8 cellular contexts compared by ENCODE assay signal in the genomic region with DNA sequence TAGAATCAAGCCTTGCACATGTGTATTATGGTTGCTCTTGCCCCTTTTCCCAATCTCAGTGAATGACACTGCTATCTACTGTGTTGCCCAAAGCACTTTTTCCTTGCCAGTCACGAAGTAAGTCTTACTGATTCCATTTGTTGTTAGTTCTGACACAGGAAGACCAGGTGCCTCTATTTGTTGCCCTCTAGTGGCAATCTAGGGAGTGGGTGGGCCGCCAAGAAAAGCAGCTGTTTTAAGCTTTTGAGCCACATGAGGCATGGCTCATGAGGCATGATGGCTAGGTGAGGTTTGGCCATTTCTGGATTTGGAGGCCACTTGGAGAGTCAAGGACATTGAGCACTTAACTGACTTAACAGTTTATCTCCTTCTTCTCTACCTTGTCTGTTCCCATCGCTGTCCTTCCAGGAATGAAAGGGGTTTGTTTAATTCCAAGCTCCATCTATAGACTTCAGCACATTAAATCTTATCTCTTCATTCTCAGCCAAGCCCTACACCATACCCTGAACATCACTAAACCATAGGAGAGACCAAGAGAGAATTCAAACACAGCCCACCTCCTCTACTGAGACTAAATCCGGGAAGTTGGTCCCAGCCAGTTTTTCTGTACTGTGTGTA.
DNase-seq lines count a peak whose midpoint lies in the region; ATAC-seq and TF ChIP-seq lines count a peak whose summit lies in the region.

No MANE protein-coding gene starts in this region.

- H3K27me3 Mint-ChIP-seq in Calu3 (ENCODE audit: unreplicated experiment): no peaks in the 10 kb centered on the region

- H3K27me3 ChIP-seq in right cardiac atrium (ENCODE audit: control insufficient read depth, insufficient read depth): no peaks in the 10 kb centered on the region

- WGBS in right cardiac atrium: 63% methylated on average over 4 of the region's 4 CpGs

- H3K4me1 Mint-ChIP-seq in Calu3 (ENCODE audit: low read depth, unreplicated experiment): no peaks in the 10 kb centered on the region

- no peaks in the 10 kb centered on the region for H3K4me1 ChIP-seq in right cardiac atrium (ENCODE audit: control insufficient read depth, insufficient read depth, low read length)

- no peak overlapping the region for H3K27ac Mint-ChIP-seq in Calu3 (ENCODE audit: unreplicated experiment)

- no peak overlapping the region for H3K4me3 Mint-ChIP-seq in Calu3 (ENCODE audit: low read depth, unreplicated experiment)

- H3K36me3 Mint-ChIP-seq in Calu3 (ENCODE audit: insufficient read depth, unreplicated experiment): no peaks in the 10 kb centered on the region

- no TSS peak for BruUV-seq in Calu3 (replicated peaks; lab: Mats Ljungman, UMichigan)

- CTCF ChIA-PET in Calu3 (lab: Charles Lee): interaction anchor here (0.5 to 1.5 kb wide), 12 partner anchors 8 to 952 kb away, joined by 3 to 10 read pairs (median 4); no protein-coding TSS in a partner anchor

- intact Hi-C loops in Calu3 (cut with micrococcal nuclease; ENCODE audit: unreplicated experiment): no loop called here
- intact Hi-C loops in right cardiac atrium (cut with DNase I): no loop called here

- H3K9me3 Mint-ChIP-seq in Calu3 (ENCODE audit: low read depth, unreplicated experiment): no peaks in the 10 kb centered on the region

- TF ChIP-seq CTCF in Calu3 (IDR thresholded peaks at IDR 0.05; ENCODE audit: unreplicated experiment): peak; percentile 77

- ATAC-seq in HG03159 (IDR thresholded peaks at IDR 0.05; ENCODE audit: unreplicated experiment): peak; percentile 62
- ATAC-seq in right cardiac atrium: no peak
- no peak for ATAC-seq in GM18505 (IDR thresholded peaks at IDR 0.05; ENCODE audit: unreplicated experiment)
- ATAC-seq in HG03432 (IDR thresholded peaks at IDR 0.05; ENCODE audit: unreplicated experiment): no peak

- H3K27ac ChIP-seq in right cardiac atrium (ENCODE audit: low read length): no peak overlapping the region

- no peak for TF ChIP-seq POLR2A in GM18505 (IDR thresholded peaks at IDR 0.05; ENCODE audit: borderline replicate concordance, extremely low read depth, insufficient read depth, insufficient read length)

- H3K4me3 ChIP-seq in right cardiac atrium (ENCODE audit: low read length): no peak overlapping the region

- DNase-seq in Calu3 (peak; percentile 70), RPMI8226 (peak; percentile 79), right cardiac atrium (peak; percentile 14 to 61 (median 52))
- DNase-seq in activated effector memory CD4-positive, alpha-beta T cell treated with anti-CD3 and anti-CD28 coated beads, Interleukin-2, amount 50 U/mL, for 16 hours: peak; percentile 81
- peak; percentile 5 to 30 (median 18) for DNase-seq in stimulated activated CD4-positive, alpha-beta T cell treated with anti-CD3 and anti-CD28 coated beads, Interleukin-1b, Interleukin-23, amount 100 ng/mL, for 24 hours (ENCODE audit: low read depth in 4 of 4, low spot score in 1 of 4)

- no peaks in the 10 kb centered on the region for H3K9me3 ChIP-seq in right cardiac atrium (ENCODE audit: control insufficient read depth, low read length)

Comparison
In these comparisons a context has a peak if more than half of its experiments do, and no peak if none do; other contexts are left out.
1. DNase-seq: peak in every context shown above with its lines; median percentile 81 in activated effector memory CD4-positive, alpha-beta T cell treated with anti-CD3 and anti-CD28 coated beads, Interleukin-2, amount 50 U/mL, for 16 hours; 79 in RPMI8226; 70 in Calu3; 52 in right cardiac atrium; 18 in stimulated activated CD4-positive, alpha-beta T cell treated with anti-CD3 and anti-CD28 coated beads, Interleukin-1b, Interleukin-23, amount 100 ng/mL, for 24 hours.